In genomic region chr7:66617295-66617694, GRCh38 we compare ENCODE assay signal across 16 cellular contexts.
"Had no signal": no experiment of that assay in that cellular context is flagged by ENCODE, and none has a peak within 500 bp of the region (broad histone marks: within the 10 kb centered on the region; RNA-seq: fewer than 3 reads in every experiment).

No MANE protein-coding gene starts in this region.

- H3K4me3 ChIP-seq: neural progenitor cell, pancreas, skin epidermis, upper lobe of left lung had no signal

- H3K36me3 Mint-ChIP-seq: activated naive CD8-positive, alpha-beta T cell treated with anti-CD3 and anti-CD28 coated beads for 36 hours; stimulated activated memory B cell treated with anti-CD40 and anti-IgM and Interleukin-4, amounts not matched to agents 10 μg/mL and 1 μg/mL and 100 μg/mL, for 72 hours had no signal

- H3K4me1 ChIP-seq: pancreas, upper lobe of left lung had no signal

- H3K4me3 Mint-ChIP-seq: activated CD4-positive, alpha-beta memory T cell treated with anti-CD3 and anti-CD28 coated beads, Interleukin-2, amount 10 ng/mL, durations not matched to agents 7 days and 5 days; activated naive CD8-positive, alpha-beta T cell treated with anti-CD3 and anti-CD28 coated beads for 36 hours; activated T-cell treated with anti-CD3 and anti-CD28 coated beads, Interleukin-2, amount 50 U/mL, for 72 hours; endodermal cell; neural progenitor cell; stimulated activated memory B cell treated with anti-CD40 and anti-IgM and Interleukin-4, amounts not matched to agents 10 μg/mL and 1 μg/mL and 100 μg/mL, for 72 hours had no signal

- H3K9me3 ChIP-seq: pancreas, upper lobe of left lung had no signal

- H3K4me2 ChIP-seq: neural progenitor cell had no signal

- H3K9ac ChIP-seq: neural progenitor cell had no signal

- DNase-seq: activated CD4-positive, alpha-beta memory T cell treated with anti-CD3 and anti-CD28 coated beads, Interleukin-2, amount 10 ng/mL, durations not matched to agents 7 days and 5 days; activated CD4-positive, alpha-beta T cell treated with anti-CD3 and anti-CD28 coated beads for 1 hour; activated gamma-delta T cell treated with Interleukin-2 at 50 U/mL for 16 hours; activated naive CD8-positive, alpha-beta T cell treated with anti-CD3 and anti-CD28 coated beads for 36 hours; activated T-cell treated with anti-CD3 and anti-CD28 coated beads, Interleukin-2, amount 50 U/mL, for 72 hours; anterior cingulate cortex; endodermal cell; erythroblast; foreskin melanocyte; pancreas; retina; substantia nigra had no signal

- H3K27me3 ChIP-seq: neural progenitor cell, pancreas, upper lobe of left lung had no signal

- H3K9me3 Mint-ChIP-seq: activated CD4-positive, alpha-beta memory T cell treated with anti-CD3 and anti-CD28 coated beads, Interleukin-2, amount 10 ng/mL, durations not matched to agents 7 days and 5 days; activated naive CD8-positive, alpha-beta T cell treated with anti-CD3 and anti-CD28 coated beads for 36 hours; activated T-cell treated with anti-CD3 and anti-CD28 coated beads, Interleukin-2, amount 50 U/mL, for 72 hours; stimulated activated memory B cell treated with anti-CD40 and anti-IgM and Interleukin-4, amounts not matched to agents 10 μg/mL and 1 μg/mL and 100 μg/mL, for 72 hours had no signal

- H3K27ac Mint-ChIP-seq: activated CD4-positive, alpha-beta memory T cell treated with anti-CD3 and anti-CD28 coated beads, Interleukin-2, amount 10 ng/mL, durations not matched to agents 7 days and 5 days; activated naive CD8-positive, alpha-beta T cell treated with anti-CD3 and anti-CD28 coated beads for 36 hours; activated T-cell treated with anti-CD3 and anti-CD28 coated beads, Interleukin-2, amount 50 U/mL, for 72 hours; neural progenitor cell; stimulated activated memory B cell treated with anti-CD40 and anti-IgM and Interleukin-4, amounts not matched to agents 10 μg/mL and 1 μg/mL and 100 μg/mL, for 72 hours had no signal

- H3K27ac ChIP-seq: neural progenitor cell, pancreas, skin epidermis, upper lobe of left lung had no signal

- ATAC-seq: activated T-cell treated with anti-CD3 and anti-CD28 coated beads, Interleukin-2, amount 50 U/mL, for 72 hours; pancreas; stimulated activated memory B cell treated with anti-CD40 and anti-IgM and Interleukin-4, amounts not matched to agents 10 μg/mL and 1 μg/mL and 100 μg/mL, for 72 hours had no signal

- H3K4me1 Mint-ChIP-seq: activated CD4-positive, alpha-beta memory T cell treated with anti-CD3 and anti-CD28 coated beads, Interleukin-2, amount 10 ng/mL, durations not matched to agents 7 days and 5 days; activated naive CD8-positive, alpha-beta T cell treated with anti-CD3 and anti-CD28 coated beads for 36 hours; stimulated activated memory B cell treated with anti-CD40 and anti-IgM and Interleukin-4, amounts not matched to agents 10 μg/mL and 1 μg/mL and 100 μg/mL, for 72 hours had no signal

- H3K27me3 Mint-ChIP-seq: activated CD4-positive, alpha-beta memory T cell treated with anti-CD3 and anti-CD28 coated beads, Interleukin-2, amount 10 ng/mL, durations not matched to agents 7 days and 5 days; activated naive CD8-positive, alpha-beta T cell treated with anti-CD3 and anti-CD28 coated beads for 36 hours; stimulated activated memory B cell treated with anti-CD40 and anti-IgM and Interleukin-4, amounts not matched to agents 10 μg/mL and 1 μg/mL and 100 μg/mL, for 72 hours had no signal

- H3K36me3 ChIP-seq: neural progenitor cell, pancreas, upper lobe of left lung had no signal
